In genomic region chr16:31182391-31182790, GRCh38 we compare ENCODE assay signal across 1 cellular context.
A peak's percentile ranks its signal among the peaks of the same experiment; 100 is the strongest.
TF ChIP-seq lines count a peak whose summit lies in the region.

No MANE protein-coding gene starts in this region.

TF ChIP-seq in H1, 55 proteins besides CTCF, POLR2A, EP300 and RAD21:
- TF ChIP-seq EGR1 (IDR thresholded peaks at IDR 0.05; ENCODE audit: borderline replicate concordance, low read depth, low read length): no peak
- peak; percentile 3; the same call in 1 of the 2 replicates for TF ChIP-seq POLR2AphosphoS5 (IDR thresholded peaks at IDR 0.05; ENCODE audit: low read depth, low read length)
